8 cellular contexts compared by ENCODE assay signal in the genomic region with DNA sequence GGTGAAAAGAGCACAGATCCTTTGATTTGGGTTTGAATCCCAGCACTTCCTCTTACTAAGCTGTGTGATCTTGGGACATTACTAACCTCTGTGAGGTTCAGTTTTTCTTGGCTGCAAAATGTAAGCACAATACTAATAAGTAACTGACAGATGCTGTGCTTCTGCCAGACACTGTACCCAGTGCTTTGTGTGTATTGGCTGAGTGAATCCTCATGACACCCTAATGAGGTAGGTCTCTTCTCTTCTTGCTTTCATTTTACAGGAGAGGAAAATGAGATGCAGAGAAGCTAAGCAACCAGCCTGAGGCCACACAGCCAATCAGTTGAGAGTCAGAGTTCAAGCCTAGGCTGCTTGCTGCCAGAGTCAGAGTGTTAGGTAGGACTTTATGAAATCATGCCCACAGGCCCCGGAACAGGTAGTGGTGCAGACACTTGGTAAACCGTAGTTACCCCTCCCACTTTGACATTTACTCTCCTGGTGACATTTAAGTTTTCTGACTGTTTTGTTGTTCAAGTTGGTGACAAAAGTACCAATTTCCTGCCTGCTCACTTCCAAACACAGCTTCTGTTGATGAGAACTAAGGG. TPM values are rescaled to one million over a fixed set of nuclear protein-coding genes. Genes with fewer than 3 reads are reported as not detected.
DNase-seq lines count a peak whose midpoint lies in the region; ATAC-seq and TF ChIP-seq lines count a peak whose summit lies in the region.

No MANE protein-coding gene starts in this region.

- H3K18ac ChIP-seq in trophoblast cell (ENCODE audit: low read length) = no peak overlapping the region

- H3K4me3 ChIP-seq in SK-N-SH (ENCODE audit: low read depth in 2 of 2, low read length in 1 of 2) = no peak overlapping the region
- no peak overlapping the region for H3K4me3 ChIP-seq in trophoblast cell (ENCODE audit: low read depth, low read length)

- no peaks in the 10 kb centered on the region for H3K27me3 Mint-ChIP-seq in naive B cell

- H2AFZ ChIP-seq in SK-N-SH (ENCODE audit: low read depth) (no peak overlapping the region), trophoblast cell (ENCODE audit: insufficient read depth, low read length, poor library complexity) (no peak overlapping the region)

- H3K79me2 ChIP-seq in SK-N-SH (ENCODE audit: insufficient read depth) (peaks cover 90% of the 10 kb centered on the region), trophoblast cell (ENCODE audit: control insufficient read depth, insufficient read depth, low read length, poor library complexity) (no peaks in the 10 kb centered on the region)

- peaks cover 61 to 87% (median 82%) of the 10 kb centered on the region in 3 donors for H3K4me1 Mint-ChIP-seq in naive B cell

- H3K9ac ChIP-seq in SK-N-SH (no peak overlapping the region), trophoblast cell (ENCODE audit: low read length) (no peak overlapping the region)

- peak overlapping the region in 1 of 2 experiments; percentile 36; a peak in 1 of 4 replicates for H3K27ac ChIP-seq in SK-N-SH (ENCODE audit: low read depth in 2 of 2, low read length in 1 of 2)
- no peak overlapping the region for H3K27ac ChIP-seq in trophoblast cell (ENCODE audit: low read depth, low read length)

- DNase-seq in SK-N-SH (no peak), amniotic stem cell (lab: John Stamatoyannopoulos, UW) (peak; percentile 9), naive B cell (peak; percentile 20), NCI-H1092 (lab: John Stamatoyannopoulos, UW) (no peak), trophoblast cell (no peak), Kasumi-1 (lab: John Stamatoyannopoulos, UW) (no peak)

- no peak for TF ChIP-seq EP300 in SK-N-SH (IDR thresholded peaks at IDR 0.05; ENCODE audit: borderline replicate concordance in 1 of 2, low read depth in 1 of 2, low read length in 1 of 2)

- POLR2A ChIA-PET in SK-N-SH (lab: Yijun Ruan, JAX) = no interaction called here

- H3K27me3 ChIP-seq in SK-N-SH (ENCODE audit: insufficient read depth) (no peaks in the 10 kb centered on the region), trophoblast cell (ENCODE audit: insufficient read depth, low read length) (no peaks in the 10 kb centered on the region)

- no peak overlapping the region for H3K14ac ChIP-seq in trophoblast cell (ENCODE audit: low read length)

- H3K36me3 Mint-ChIP-seq in naive B cell = no peaks in the 10 kb centered on the region

- CTCF ChIA-PET in SK-N-SH (lab: Yijun Ruan, JAX) = interaction anchor here (0.6 to 0.7 kb wide), 2 partner anchors 8 to 247 kb away, joined by 3 read pairs; no protein-coding TSS in a partner anchor

- no peaks in the 10 kb centered on the region for H3K9me3 ChIP-seq in SK-N-SH
- no peaks in the 10 kb centered on the region for H3K9me3 ChIP-seq in trophoblast cell (ENCODE audit: insufficient read depth, low read depth, low read length)

- peak overlapping the region in 5 of 6 donors; percentile 66 to 92 (median 86) for H3K27ac Mint-ChIP-seq in naive B cell

- H3K4ac ChIP-seq in trophoblast cell (ENCODE audit: low read depth, low read length) = no peak overlapping the region

- H4K8ac ChIP-seq in trophoblast cell (ENCODE audit: low read depth, low read length) = no peak overlapping the region

- H2AK5ac ChIP-seq in trophoblast cell (ENCODE audit: low read length) = no peak overlapping the region

- H3K4me2 ChIP-seq in SK-N-SH (peak overlapping the region; percentile 23; the same call in 1 of the 2 replicates), trophoblast cell (ENCODE audit: low read length) (no peak overlapping the region)

- no peak overlapping the region for H3K23ac ChIP-seq in trophoblast cell (ENCODE audit: low read length)

- H2BK5ac ChIP-seq in trophoblast cell (ENCODE audit: low read depth, low read length, poor library complexity) = no peak overlapping the region

- TF ChIP-seq RAD21 in SK-N-SH (IDR thresholded peaks at IDR 0.05; ENCODE audit: low read length) = no peak

- H3K9me2 ChIP-seq in SK-N-SH = no peaks in the 10 kb centered on the region

- H3K36me3 ChIP-seq in SK-N-SH (replicated peaks in 1 of 2; ENCODE audit: control insufficient read depth in 1 of 2, insufficient read depth in 2 of 2, low read length in 1 of 2) = no peaks in the 10 kb centered on the region
- no peaks in the 10 kb centered on the region for H3K36me3 ChIP-seq in trophoblast cell (ENCODE audit: control insufficient read depth in 1 of 2, insufficient read depth in 2 of 2, low read length in 2 of 2)

- H2BK12ac ChIP-seq in trophoblast cell (ENCODE audit: low read length) = no peak overlapping the region

- no peak overlapping the region for H2BK120ac ChIP-seq in trophoblast cell (ENCODE audit: insufficient read depth, low read length, poor library complexity)

- TF ChIP-seq CTCF in SK-N-SH (IDR thresholded peaks at IDR 0.05) = no peak

- WGBS in SK-N-SH (ENCODE audit: low lambda C conversion rate) = 77% methylated on average over 2 of the region's 2 CpGs
- no CpG with 5 or more reads among the region's 2 CpGs for WGBS in trophoblast cell (ENCODE audit: extremely low coverage, insufficient coverage, insufficient read length)

- H3K79me1 ChIP-seq in trophoblast cell (ENCODE audit: low read length) = no peaks in the 10 kb centered on the region

- no peaks in the 10 kb centered on the region for H4K20me1 ChIP-seq in SK-N-SH (ENCODE audit: insufficient read depth)

- ATAC-seq in GM18519 (IDR thresholded peaks at IDR 0.05; ENCODE audit: low FRiP score, unreplicated experiment) = peak; percentile 61
- ATAC-seq in HG02885 (IDR thresholded peaks at IDR 0.05; ENCODE audit: poor library complexity, unreplicated experiment) = peak; percentile 53
- ATAC-seq in naive B cell (ENCODE audit: low read depth in 2 of 2) = peak; percentile 81 to 82

- H3K9me3 Mint-ChIP-seq in naive B cell = no peaks in the 10 kb centered on the region

- H3K4me1 ChIP-seq in SK-N-SH (ENCODE audit: control insufficient read depth in 1 of 2, insufficient read depth in 2 of 2, low read depth in 1 of 2, low read length in 1 of 2) (peaks cover 12 to 39% of the 10 kb centered on the region in 2 experiments; a peak in 2 of 4 replicates), trophoblast cell (ENCODE audit: control insufficient read depth in 1 of 2, insufficient read depth in 2 of 2, low read length in 2 of 2) (peaks cover 0 to 7% of the 10 kb centered on the region in 2 experiments)

- peak overlapping the region in 7 of 8 donors; percentile 32 to 71 (median 51) for H3K4me3 Mint-ChIP-seq in naive B cell

- peaks cover 17% of the 10 kb centered on the region for H3F3A ChIP-seq in SK-N-SH (replicated peaks; ENCODE audit: insufficient read depth)

- no peak overlapping the region for H4K91ac ChIP-seq in trophoblast cell (ENCODE audit: low read depth, low read length)

- H4K12ac ChIP-seq in trophoblast cell (ENCODE audit: low read depth, low read length) = no peak overlapping the region

TF ChIP-seq in SK-N-SH, 30 proteins besides CTCF, POLR2A, EP300 and RAD21:
- TF ChIP-seq, protein P1, sequence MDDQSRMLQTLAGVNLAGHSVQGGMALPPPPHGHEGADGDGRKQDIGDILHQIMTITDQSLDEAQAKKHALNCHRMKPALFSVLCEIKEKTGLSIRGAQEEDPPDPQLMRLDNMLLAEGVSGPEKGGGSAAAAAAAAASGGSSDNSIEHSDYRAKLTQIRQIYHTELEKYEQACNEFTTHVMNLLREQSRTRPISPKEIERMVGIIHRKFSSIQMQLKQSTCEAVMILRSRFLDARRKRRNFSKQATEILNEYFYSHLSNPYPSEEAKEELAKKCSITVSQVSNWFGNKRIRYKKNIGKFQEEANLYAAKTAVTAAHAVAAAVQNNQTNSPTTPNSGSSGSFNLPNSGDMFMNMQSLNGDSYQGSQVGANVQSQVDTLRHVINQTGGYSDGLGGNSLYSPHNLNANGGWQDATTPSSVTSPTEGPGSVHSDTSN (IDR thresholded peaks at IDR 0.05) = 0 out of 2 replicates have a peak, but pooled peaks have one; percentile 13
- no peak for TF ChIP-seq MXI1 (IDR thresholded peaks at IDR 0.05; ENCODE audit: low read depth, low read length)
TF ChIP-seq in SK-N-SH: peak in this region for 1.

RNA-seq across cellular contexts. Expression of gene PTPRJ, which starts 21.2 kb away (rescaled TPM):
- polyA plus RNA-seq in SK-N-SH (2012; rRNA removed) (4.5 and 4.7 TPM in 2 replicates), naive B cell (ENCODE audit: low read depth in 6 of 6) (10 to 100 TPM in 4 of 6 donors, 1 to 10 TPM in 2; 4.3 to 15.1 (median 11.6) TPM)
- polyA plus RNA-seq in SK-N-SH (2012; cell fraction: cytosol; rRNA removed) = 5.0 and 5.4 TPM in 2 replicates
- polyA plus RNA-seq in SK-N-SH (2012; cell fraction: nucleus; rRNA removed) = 5.6 and 8.6 TPM in 2 replicates
- polyA plus RNA-seq in trophoblast cell (2013) = 5.4 TPM in 2 replicates

Comparison
In these comparisons a context has a peak if more than half of its experiments do, and no peak if none do; other contexts are left out.
1. DNase-seq: peak in amniotic stem cell (single experiment) and naive B cell (single experiment); none in SK-N-SH (single experiment), NCI-H1092 (single experiment), trophoblast cell (0 of 2) and Kasumi-1 (0 of 2).
2. Peak in every context shown above with its lines, with median percentiles within 50 percentile points of each other: ATAC-seq.